Comparison of ENCODE assay signal across 10 cellular contexts in the genomic region with DNA sequence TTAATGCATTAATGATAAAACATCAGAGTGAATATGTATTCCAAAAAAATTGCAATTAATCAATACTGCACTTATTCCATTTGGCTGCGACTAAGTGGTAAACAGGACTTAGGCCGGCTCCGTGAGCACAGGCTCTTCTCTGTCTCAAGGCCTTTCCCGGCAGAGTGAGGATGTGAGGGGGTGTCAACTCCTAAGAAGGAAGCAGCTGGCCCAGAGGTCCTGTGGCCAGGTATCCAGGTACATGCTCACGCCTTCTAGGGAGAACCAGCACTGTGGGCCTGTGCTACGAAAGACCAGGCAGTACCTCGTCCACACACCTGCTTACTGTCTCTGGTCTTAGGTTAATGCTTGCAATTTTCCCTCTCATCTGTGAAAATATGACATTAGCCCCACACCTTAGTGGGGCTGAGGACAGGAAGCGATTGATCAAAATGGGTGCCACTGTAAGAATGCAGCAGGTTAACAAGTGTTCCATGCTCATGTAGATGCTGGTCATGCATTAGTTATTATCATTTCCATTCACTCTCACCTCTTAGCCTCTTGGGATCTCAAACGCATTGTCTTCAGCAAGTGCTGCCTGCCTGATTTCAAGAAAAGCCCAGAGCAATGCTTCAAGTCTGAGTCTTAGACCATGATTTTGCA.
"Had no signal": no experiment of that assay in that cellular context is flagged by ENCODE, and none has a peak within 500 bp of the region (broad histone marks: within the 10 kb centered on the region; RNA-seq: fewer than 3 reads in every experiment).

No MANE protein-coding gene starts in this region.

- H3K4me1 ChIP-seq: adrenal gland, uterus had no signal

- H3K27me3 ChIP-seq: adrenal gland, uterus had no signal

- H3K4me3 ChIP-seq: adrenal gland, uterus had no signal

- H3K4me3 Mint-ChIP-seq: dendritic cell treated with granulocyte-macrophage colony-stimulating factor and Interleukin-4, amounts not matched to agents 40 ng/mL and 50 ng/mL, for 4 days; immature natural killer cell; nephron; T-helper 2 cell treated with Interferon-gamma antibody and Interleukin-4, amounts not matched to agents 5 μg/mL and 100 μg/mL, for 36 hours had no signal

- H3K4me1 Mint-ChIP-seq: immature natural killer cell, nephron had no signal

- ATAC-seq: left colon had no signal

- H3K9me3 Mint-ChIP-seq: dendritic cell treated with granulocyte-macrophage colony-stimulating factor and Interleukin-4, amounts not matched to agents 40 ng/mL and 50 ng/mL, for 4 days; immature natural killer cell; nephron; T-helper 2 cell treated with Interferon-gamma antibody and Interleukin-4, amounts not matched to agents 5 μg/mL and 100 μg/mL, for 36 hours had no signal

- H3K36me3 Mint-ChIP-seq: immature natural killer cell had no signal

- H3K27ac Mint-ChIP-seq: dendritic cell treated with granulocyte-macrophage colony-stimulating factor and Interleukin-4, amounts not matched to agents 40 ng/mL and 50 ng/mL, for 4 days; immature natural killer cell; nephron; T-helper 2 cell treated with Interferon-gamma antibody and Interleukin-4, amounts not matched to agents 5 μg/mL and 100 μg/mL, for 36 hours had no signal

- H3K27ac ChIP-seq: adrenal gland, uterus had no signal

- DNase-seq: activated naive CD4-positive, alpha-beta T cell treated with anti-CD3 and anti-CD28 coated beads, Interleukin-2, amount 50 U/mL, for 16 hours; adrenal gland; glutamatergic neuron; immature natural killer cell; left colon; stimulated activated CD4-positive, alpha-beta T cell treated with anti-CD3 and anti-CD28 coated beads, Interleukin-4, amount 100 ng/mL, for 4 hours; uterus had no signal

- H3K9me3 ChIP-seq: adrenal gland, uterus had no signal

- H3K36me3 ChIP-seq: adrenal gland, uterus had no signal
